ENCODE assay signal across 1 cellular context in genomic region chr11:68271023-68271780, GRCh38.
TF ChIP-seq lines count a peak whose summit lies in the region.

No MANE protein-coding gene starts in this region.

TF ChIP-seq in HepG2, 621 proteins besides CTCF, POLR2A, EP300 and RAD21 (continued from another document and continues in another):
- TF ChIP-seq MNT (IDR thresholded peaks at IDR 0.05) (no peak), TGIF2 (CRISPR knock-in tag; IDR thresholded peaks at IDR 0.05) (peak; percentile 15; the same call in 1 of the 2 replicates), MEF2D (CRISPR knock-in tag; IDR thresholded peaks at IDR 0.05) (peak; percentile 2; the same call in 1 of the 2 replicates), FOXM1 (CRISPR knock-in tag; IDR thresholded peaks at IDR 0.05) (no peak), JUN (CRISPR knock-in tag; IDR thresholded peaks at IDR 0.05) (no peak), YEATS4 (CRISPR knock-in tag; IDR thresholded peaks at IDR 0.05; ENCODE audit: borderline replicate concordance) (peak; percentile 10; the same call in 1 of the 2 replicates), PREB (CRISPR knock-in tag; IDR thresholded peaks at IDR 0.05) (no peak), ASH2L (IDR thresholded peaks at IDR 0.05; ENCODE audit: insufficient read length, low read depth, low read length) (peak; percentile 45), CENPT (CRISPR knock-in tag; IDR thresholded peaks at IDR 0.05; ENCODE audit: low read depth) (no peak), FOXO4 (CRISPR knock-in tag; conservative IDR thresholded peaks at IDR 0.05) (no peak), CEBPB (IDR thresholded peaks at IDR 0.05; ENCODE audit: borderline replicate concordance, low read depth, low read length) (no peak), ZNF768 (CRISPR knock-in tag; IDR thresholded peaks at IDR 0.05) (no peak), CREB3 (CRISPR knock-in tag; IDR thresholded peaks at IDR 0.05) (0 out of 2 replicates have a peak, but pooled peaks have one; percentile 15), LBX2 (CRISPR knock-in tag; IDR thresholded peaks at IDR 0.05; ENCODE audit: borderline replicate concordance) (no peak), AGO2 (optimal IDR thresholded peaks at IDR 0.05; ENCODE audit: low read depth, low read length) (no peak), HOXA5 (CRISPR knock-in tag; IDR thresholded peaks at IDR 0.05) (no peak), KLF6 (CRISPR knock-in tag; IDR thresholded peaks at IDR 0.05) (no peak), MZF1 (CRISPR knock-in tag; IDR thresholded peaks at IDR 0.05; ENCODE audit: borderline replicate concordance) (no peak), CREBL2 (CRISPR knock-in tag; IDR thresholded peaks at IDR 0.05; ENCODE audit: borderline replicate concordance) (no peak), SP2 (CRISPR knock-in tag; IDR thresholded peaks at IDR 0.05) (no peak), ZMYM2 (CRISPR knock-in tag; IDR thresholded peaks at IDR 0.05) (peak; percentile 6; the same call in 1 of the 2 replicates), ZNF83 (CRISPR knock-in tag; IDR thresholded peaks at IDR 0.05; ENCODE audit: borderline replicate concordance) (no peak), MTF1 (CRISPR knock-in tag; IDR thresholded peaks at IDR 0.05) (no peak), CSRNP1 (CRISPR knock-in tag; IDR thresholded peaks at IDR 0.05) (no peak), ZBTB8A (CRISPR knock-in tag; IDR thresholded peaks at IDR 0.05; ENCODE audit: borderline replicate concordance, low read depth) (no peak), SNAI1 (CRISPR knock-in tag; IDR thresholded peaks at IDR 0.05; ENCODE audit: borderline replicate concordance) (peak; percentile 3; the same call in 1 of the 2 replicates), MTERF4 (CRISPR knock-in tag; IDR thresholded peaks at IDR 0.05) (no peak), THAP9 (CRISPR knock-in tag; IDR thresholded peaks at IDR 0.05; ENCODE audit: borderline replicate concordance) (no peak), ZNF850 (CRISPR knock-in tag; conservative IDR thresholded peaks at IDR 0.05) (no peak), ZNF839 (CRISPR knock-in tag; IDR thresholded peaks at IDR 0.05; ENCODE audit: borderline replicate concordance) (no peak), HMG20A (CRISPR knock-in tag; IDR thresholded peaks at IDR 0.05; ENCODE audit: borderline replicate concordance) (0 out of 2 replicates have a peak, but pooled peaks have one; percentile 9), ZNF333 (CRISPR knock-in tag; IDR thresholded peaks at IDR 0.05; ENCODE audit: borderline replicate concordance) (no peak), HMGA1 (CRISPR knock-in tag; conservative IDR thresholded peaks at IDR 0.05) (no peak), ZBTB14 (CRISPR knock-in tag; IDR thresholded peaks at IDR 0.05) (no peak; the same call in 1 of the 2 replicates), ATF7-NPFF (CRISPR knock-in tag; IDR thresholded peaks at IDR 0.05; ENCODE audit: low read depth) (no peak)
- TF ChIP-seq, protein P1, sequence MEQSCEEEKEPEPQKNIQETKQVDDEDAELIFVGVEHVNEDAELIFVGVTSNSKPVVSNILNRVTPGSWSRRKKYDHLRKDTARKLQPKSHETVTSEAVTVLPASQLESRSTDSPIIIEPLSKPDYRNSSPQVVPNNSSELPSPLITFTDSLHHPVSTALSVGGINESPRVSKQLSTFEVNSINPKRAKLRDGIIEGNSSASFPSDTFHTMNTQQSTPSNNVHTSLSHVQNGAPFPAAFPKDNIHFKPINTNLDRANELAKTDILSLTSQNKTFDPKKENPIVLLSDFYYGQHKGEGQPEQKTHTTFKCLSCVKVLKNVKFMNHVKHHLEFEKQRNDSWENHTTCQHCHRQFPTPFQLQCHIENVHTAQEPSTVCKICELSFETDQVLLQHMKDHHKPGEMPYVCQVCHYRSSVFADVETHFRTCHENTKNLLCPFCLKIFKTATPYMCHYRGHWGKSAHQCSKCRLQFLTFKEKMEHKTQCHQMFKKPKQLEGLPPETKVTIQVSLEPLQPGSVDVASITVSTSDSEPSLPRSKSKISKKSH (CRISPR knock-in tag; IDR thresholded peaks at IDR 0.05; ENCODE audit: borderline replicate concordance) = no peak
- TF ChIP-seq, protein P2, sequence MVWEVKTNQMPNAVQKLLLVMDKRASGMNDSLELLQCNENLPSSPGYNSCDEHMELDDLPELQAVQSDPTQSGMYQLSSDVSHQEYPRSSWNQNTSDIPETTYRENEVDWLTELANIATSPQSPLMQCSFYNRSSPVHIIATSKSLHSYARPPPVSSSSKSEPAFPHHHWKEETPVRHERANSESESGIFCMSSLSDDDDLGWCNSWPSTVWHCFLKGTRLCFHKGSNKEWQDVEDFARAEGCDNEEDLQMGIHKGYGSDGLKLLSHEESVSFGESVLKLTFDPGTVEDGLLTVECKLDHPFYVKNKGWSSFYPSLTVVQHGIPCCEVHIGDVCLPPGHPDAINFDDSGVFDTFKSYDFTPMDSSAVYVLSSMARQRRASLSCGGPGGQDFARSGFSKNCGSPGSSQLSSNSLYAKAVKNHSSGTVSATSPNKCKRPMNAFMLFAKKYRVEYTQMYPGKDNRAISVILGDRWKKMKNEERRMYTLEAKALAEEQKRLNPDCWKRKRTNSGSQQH (CRISPR knock-in tag; IDR thresholded peaks at IDR 0.05; ENCODE audit: low read depth) = no peak
- TF ChIP-seq, protein P3, sequence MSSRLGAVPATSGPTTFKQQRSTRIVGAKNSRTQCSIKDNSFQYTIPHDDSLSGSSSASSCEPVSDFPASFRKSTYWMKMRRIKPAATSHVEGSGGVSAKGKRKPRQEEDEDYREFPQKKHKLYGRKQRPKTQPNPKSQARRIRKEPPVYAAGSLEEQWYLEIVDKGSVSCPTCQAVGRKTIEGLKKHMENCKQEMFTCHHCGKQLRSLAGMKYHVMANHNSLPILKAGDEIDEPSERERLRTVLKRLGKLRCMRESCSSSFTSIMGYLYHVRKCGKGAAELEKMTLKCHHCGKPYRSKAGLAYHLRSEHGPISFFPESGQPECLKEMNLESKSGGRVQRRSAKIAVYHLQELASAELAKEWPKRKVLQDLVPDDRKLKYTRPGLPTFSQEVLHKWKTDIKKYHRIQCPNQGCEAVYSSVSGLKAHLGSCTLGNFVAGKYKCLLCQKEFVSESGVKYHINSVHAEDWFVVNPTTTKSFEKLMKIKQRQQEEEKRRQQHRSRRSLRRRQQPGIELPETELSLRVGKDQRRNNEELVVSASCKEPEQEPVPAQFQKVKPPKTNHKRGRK (CRISPR knock-in tag; IDR thresholded peaks at IDR 0.05) = no peak
- TF ChIP-seq, protein P4, sequence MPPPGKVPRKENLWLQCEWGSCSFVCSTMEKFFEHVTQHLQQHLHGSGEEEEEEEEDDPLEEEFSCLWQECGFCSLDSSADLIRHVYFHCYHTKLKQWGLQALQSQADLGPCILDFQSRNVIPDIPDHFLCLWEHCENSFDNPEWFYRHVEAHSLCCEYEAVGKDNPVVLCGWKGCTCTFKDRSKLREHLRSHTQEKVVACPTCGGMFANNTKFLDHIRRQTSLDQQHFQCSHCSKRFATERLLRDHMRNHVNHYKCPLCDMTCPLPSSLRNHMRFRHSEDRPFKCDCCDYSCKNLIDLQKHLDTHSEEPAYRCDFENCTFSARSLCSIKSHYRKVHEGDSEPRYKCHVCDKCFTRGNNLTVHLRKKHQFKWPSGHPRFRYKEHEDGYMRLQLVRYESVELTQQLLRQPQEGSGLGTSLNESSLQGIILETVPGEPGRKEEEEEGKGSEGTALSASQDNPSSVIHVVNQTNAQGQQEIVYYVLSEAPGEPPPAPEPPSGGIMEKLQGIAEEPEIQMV (CRISPR knock-in tag; IDR thresholded peaks at IDR 0.05; ENCODE audit: low read depth) = no peak
